Comparison of ENCODE assay signal across 8 cellular contexts in genomic region chr22:45638834-45639746, GRCh38. TPM values are rescaled to one million over a fixed set of nuclear protein-coding genes. Genes with fewer than 3 reads are reported as not detected.
DNase-seq lines count a peak whose midpoint lies in the region; ATAC-seq, FAIRE-seq and TF ChIP-seq lines count a peak whose summit lies in the region.

No MANE protein-coding gene starts in this region.

- TF ChIP-seq RAD21 in H1 (IDR thresholded peaks at IDR 0.05 in 1 of 2, conservative IDR thresholded peaks at IDR 0.05 in 1 of 2; ENCODE audit: low read depth in 2 of 2, low read length in 2 of 2) = no peak

- CTCF ChIA-PET in H1 (lab: Charles Lee; ENCODE audit: partially characterized antibody) = interaction anchor here (1.0 to 1.7 kb wide), 8 partner anchors 11 to 239 kb away, joined by 3 to 4 read pairs (median 4); no protein-coding TSS in a partner anchor

- H3K4me3 ChIP-seq in H1 (ENCODE audit: extremely low read depth in 1 of 4, insufficient read depth in 2 of 4, low read depth in 3 of 4, low read length in 4 of 4) (no peak overlapping the region), osteoblast (ENCODE audit: insufficient read depth, low read length) (peak overlapping the region; percentile 56)

- H2BK5ac ChIP-seq in H1 (ENCODE audit: low read depth, low read length) = no peak overlapping the region; the same call in 1 of the 2 replicates

- no peak for TF ChIP-seq CTCF in H1 (IDR thresholded peaks at IDR 0.05; ENCODE audit: control extremely low read depth in 1 of 3, insufficient read depth in 1 of 3, low read depth in 1 of 3, low read length in 3 of 3)
- no peak for TF ChIP-seq CTCF in osteoblast (IDR thresholded peaks at IDR 0.05; ENCODE audit: extremely low read depth, low read depth, low read length)

- no peaks in the 10 kb centered on the region for H3K79me1 ChIP-seq in H1 (ENCODE audit: low read depth, low read length)

- H3K27me3 ChIP-seq in H1 (replicated peaks in 1 of 4; ENCODE audit: control insufficient read depth in 3 of 4, extremely low read depth in 1 of 4, insufficient read depth in 3 of 4, low read length in 3 of 4) (no peaks in the 10 kb centered on the region; a peak in 1 of 7 replicates), osteoblast (ENCODE audit: insufficient read depth, low read length) (peaks cover 2% of the 10 kb centered on the region)

- POLR2A ChIA-PET in H1 (lab: Charles Lee; ENCODE audit: partially characterized antibody) = interaction anchor here (0.6 to 1.1 kb wide), 2 partner anchors 14 to 17 kb away, joined by 3 to 4 read pairs; no protein-coding TSS in a partner anchor

- H4K20me1 ChIP-seq in H1 (replicated peaks in 1 of 2; ENCODE audit: control insufficient read depth in 1 of 2, insufficient read depth in 2 of 2, low read length in 2 of 2) (no peaks in the 10 kb centered on the region), osteoblast (ENCODE audit: insufficient read depth, low read length) (no peaks in the 10 kb centered on the region)

- H3K4ac ChIP-seq in H1 (replicated peaks; ENCODE audit: insufficient read length, low read depth, low read length) = no peak overlapping the region

- H4K91ac ChIP-seq in H1 (replicated peaks; ENCODE audit: insufficient read length, low read length) = peak overlapping the region; percentile 12

- H3K27ac ChIP-seq in H1 (ENCODE audit: low read depth, low read length) (no peak overlapping the region), osteoblast (ENCODE audit: low read depth, low read length) (no peak overlapping the region)

- no peak for TF ChIP-seq POLR2A in GM12891 (IDR thresholded peaks at IDR 0.05; ENCODE audit: low read depth, low read length)
- no peak for TF ChIP-seq POLR2A in H1 (IDR thresholded peaks at IDR 0.05; ENCODE audit: control extremely low read depth in 1 of 2, low read depth in 2 of 2, low read length in 2 of 2)

- H2AK5ac ChIP-seq in H1 (ENCODE audit: low read depth, low read length) = no peak overlapping the region

- H2BK120ac ChIP-seq in H1 (replicated peaks; ENCODE audit: low read depth, low read length) = no peak overlapping the region

- H2AFZ ChIP-seq in H1 (ENCODE audit: low read length) (peak overlapping the region; percentile 12; the same call in 1 of the 2 replicates), osteoblast (ENCODE audit: low read length) (peak overlapping the region; percentile 77)

- H3K14ac ChIP-seq in H1 (ENCODE audit: insufficient read length) = no peak overlapping the region

- H3K36me3 ChIP-seq in H1 (ENCODE audit: control insufficient read depth in 2 of 4, insufficient read depth in 4 of 4, low read length in 3 of 4) = no peaks in the 10 kb centered on the region
- no peaks in the 10 kb centered on the region for H3K36me3 ChIP-seq in osteoblast (ENCODE audit: insufficient read depth, low read length)

- H4K8ac ChIP-seq in H1 (ENCODE audit: extremely low read depth, insufficient read depth, low read length) = peak overlapping the region; percentile 28; the same call in 1 of the 2 replicates

- 89% methylated on average over 21 of the region's 21 CpGs; no CpG with 5 or more reads in 1 of the 2 experiments for WGBS in H1 (ENCODE audit: extremely low coverage in 1 of 2, insufficient coverage in 1 of 2, insufficient read length in 1 of 2, insufficient replicate concordance in 2 of 2, low coverage in 1 of 2, low lambda C conversion rate in 2 of 2, missing lambda C conversion rate in 1 of 2), 2 experiments

- peaks cover 0 to 17% (median 9%) of the 10 kb centered on the region in 4 experiments; a peak in 3 of 7 replicates for H3K4me1 ChIP-seq in H1 (replicated peaks in 1 of 4; ENCODE audit: control insufficient read depth in 3 of 4, insufficient read depth in 4 of 4, low read length in 3 of 4)
- H3K4me1 ChIP-seq in osteoblast (ENCODE audit: insufficient read depth, low read length) = peaks cover 8% of the 10 kb centered on the region

- peak overlapping the region; percentile 14; the same call in 1 of the 2 replicates for H2BK15ac ChIP-seq in H1 (ENCODE audit: low read length)

- peak overlapping the region; percentile 29; the same call in 1 of the 2 replicates for H2BK20ac ChIP-seq in H1 (ENCODE audit: low read length)

- H3K79me2 ChIP-seq in H1 (ENCODE audit: control insufficient read depth in 1 of 2, insufficient read depth in 2 of 2, low read length in 2 of 2) (no peaks in the 10 kb centered on the region), osteoblast (ENCODE audit: insufficient read depth, low read length) (no peaks in the 10 kb centered on the region)

- no peak for DNase-seq in GM12891 (ENCODE audit: insufficient read length, low spot score)
- DNase-seq in NOMO-1 (lab: John Stamatoyannopoulos, UW; ENCODE audit: unreplicated experiment in 2 of 2) = peak; percentile 80 to 87
- no peak for DNase-seq in H1 (ENCODE audit: low read depth in 1 of 2, low spot score in 2 of 2)
- DNase-seq in osteoblast (ENCODE audit: insufficient read length, low spot score, missing footprints) = peak; percentile 93
- DNase-seq in NCI-H2081 treated with DMSO at 0.1 percent for 48 hours (lab: John Stamatoyannopoulos, UW) = no peak
- no peak for DNase-seq in amniotic stem cell (lab: John Stamatoyannopoulos, UW)

- H3K9me3 ChIP-seq in H1 (ENCODE audit: insufficient read depth in 2 of 2, low read depth in 1 of 2, low read length in 1 of 2) (no peaks in the 10 kb centered on the region), osteoblast (ENCODE audit: low read depth, low read length) (no peaks in the 10 kb centered on the region)

- FAIRE-seq in GM12891 (lab: Jason Lieb, UNC) = peak; percentile 66
- FAIRE-seq in H1 (lab: Jason Lieb, UNC) = no peak

- H3K56ac ChIP-seq in H1 (replicated peaks; ENCODE audit: insufficient read length, low read depth, low read length) = no peak overlapping the region

- peak overlapping the region; percentile 7; the same call in 1 of the 2 replicates for H2BK12ac ChIP-seq in H1 (ENCODE audit: low read depth, low read length)

- TF ChIP-seq EP300 in H1 (IDR thresholded peaks at IDR 0.05; ENCODE audit: borderline replicate concordance in 1 of 2, low read depth in 2 of 2, low read length in 2 of 2) = no peak

- no peaks in the 10 kb centered on the region for H3K23me2 ChIP-seq in H1 (ENCODE audit: low read depth, low read length)

- no peak overlapping the region for H4K5ac ChIP-seq in H1 (ENCODE audit: insufficient read length, low read depth, low read length)

- H3K9ac ChIP-seq in H1 (replicated peaks in 1 of 4; ENCODE audit: extremely low read depth in 1 of 4, low read depth in 3 of 4, low read length in 3 of 4) = no peak overlapping the region

- H3K23ac ChIP-seq in H1 (ENCODE audit: insufficient read length) = no peak overlapping the region

- H3K18ac ChIP-seq in H1 (ENCODE audit: extremely low read depth, low read length) = 0 out of 2 replicates have a peak overlapping the region, but pooled peaks have one; percentile 0

- ATAC-seq in HG02885 (IDR thresholded peaks at IDR 0.05; ENCODE audit: poor library complexity, unreplicated experiment) = no peak
- ATAC-seq in GM21528 (IDR thresholded peaks at IDR 0.05; ENCODE audit: low FRiP score, unreplicated experiment) = no peak

- H3K4me2 ChIP-seq in H1 (ENCODE audit: insufficient read depth in 1 of 2, low read depth in 2 of 2, low read length in 2 of 2) (no peak overlapping the region), osteoblast (ENCODE audit: insufficient read depth, low read length) (peak overlapping the region; percentile 65)

TF ChIP-seq in GM12891, 5 proteins besides CTCF, POLR2A, EP300 and RAD21:
- no peak for TF ChIP-seq POLR2AphosphoS5 (IDR thresholded peaks at IDR 0.05; ENCODE audit: low read depth, low read length)

TF ChIP-seq in H1, 55 proteins besides CTCF, POLR2A, EP300 and RAD21 (continues in another document):
- TF ChIP-seq CTBP2 (IDR thresholded peaks at IDR 0.05; ENCODE audit: borderline replicate concordance, insufficient read depth, insufficient read length, low read length) (no peak), RNF2 (IDR thresholded peaks at IDR 0.05; ENCODE audit: borderline replicate concordance, low read depth, low read length, missing control alignments, poor library complexity, severe bottlenecking) (no peak), JUND (IDR thresholded peaks at IDR 0.05; ENCODE audit: low read length) (no peak), KDM4A (IDR thresholded peaks at IDR 0.05; ENCODE audit: low read depth, low read length, severe bottlenecking) (no peak), SP1 (IDR thresholded peaks at IDR 0.05; ENCODE audit: low read depth, low read length) (no peak), GTF2F1 (IDR thresholded peaks at IDR 0.05; ENCODE audit: borderline replicate concordance, low read depth, low read length) (no peak), MAFK (IDR thresholded peaks at IDR 0.05; ENCODE audit: low read depth, low read length) (peak; percentile 66; the same call in 1 of the 2 replicates), RXRA (IDR thresholded peaks at IDR 0.05; ENCODE audit: insufficient read depth, low read depth, low read length) (no peak), EZH2 (IDR thresholded peaks at IDR 0.05; ENCODE audit: low read depth, low read length, severe bottlenecking) (no peak), TCF12 (IDR thresholded peaks at IDR 0.05; ENCODE audit: low read depth, low read length) (no peak), TAF7 (optimal IDR thresholded peaks at IDR 0.05; ENCODE audit: borderline replicate concordance, low read depth, low read length) (no peak), SAP30 (IDR thresholded peaks at IDR 0.05; ENCODE audit: insufficient read depth, insufficient replicate concordance, low read length) (no peak), ASH2L (IDR thresholded peaks at IDR 0.05; ENCODE audit: low read length) (no peak), TEAD4 (IDR thresholded peaks at IDR 0.05; ENCODE audit: low read depth, low read length) (no peak), POU5F1 (IDR thresholded peaks at IDR 0.05; ENCODE audit: low read depth, low read length) (no peak), CBX8 (IDR thresholded peaks at IDR 0.05; ENCODE audit: borderline replicate concordance, low read depth, low read length) (no peak)
- TF ChIP-seq, protein P1, sequence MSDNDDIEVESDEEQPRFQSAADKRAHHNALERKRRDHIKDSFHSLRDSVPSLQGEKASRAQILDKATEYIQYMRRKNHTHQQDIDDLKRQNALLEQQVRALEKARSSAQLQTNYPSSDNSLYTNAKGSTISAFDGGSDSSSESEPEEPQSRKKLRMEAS (IDR thresholded peaks at IDR 0.05) = peak; percentile 8; the same call in 1 of the 2 replicates

RNA-seq across cellular contexts. Expression of gene ATXN10, which starts 32.5 kb away (rescaled TPM):
- 118 TPM for polyA plus RNA-seq in GM12891 (2012; ENCODE audit: low read depth, missing spikeins)
- 194 and 210 TPM in 2 replicates for total RNA-seq in H1 (2021; fragmentation: NEBNext Ultra II Directional; extraction: Animal tissue kit (Norgen Biotek cat#: 25700))
- 62.5 and 134 TPM in 2 replicates for polyA plus RNA-seq in H1 (2011; rRNA removed)
- polyA plus RNA-seq in H1 (2011; cell fraction: cytosol; rRNA removed) = 167 TPM
- 84.7 TPM for polyA plus RNA-seq in H1 (2011; cell fraction: nucleus; rRNA removed)
- 267 to 295 TPM (median 271 TPM) in 4 replicates for polyA plus RNA-seq in H1 (2012, experiment 1 of 2)
- 23.8 TPM for polyA plus RNA-seq in H1 (2012, experiment 2 of 2)
- 63.2 TPM for polyA plus RNA-seq in H1 (2013, experiment 1 of 2)
- 62.2 TPM for polyA plus RNA-seq in H1 (2013, experiment 2 of 2)
- polyA minus RNA-seq in H1 (2011; rRNA and poly(A)+ RNA removed) = 446 and 722 TPM in 2 replicates
- polyA minus RNA-seq in H1 (2011; cell fraction: cytosol; rRNA and poly(A)+ RNA removed) = 116 TPM
- polyA minus RNA-seq in H1 (2011; cell fraction: nucleus; rRNA and poly(A)+ RNA removed) = 177 TPM
- total RNA-seq in osteoblast = 130 and 138 TPM in 2 replicates

Comparison
In these comparisons a context has a peak if more than half of its experiments do, and no peak if none do; other contexts are left out.
1. DNase-seq: peak in NOMO-1 (2 of 2) and osteoblast (single experiment); none in GM12891 (single experiment), H1 (0 of 2), NCI-H2081 treated with DMSO at 0.1 percent for 48 hours (single experiment) and amniotic stem cell (single experiment).